ENCODE assay signal across 12 cellular contexts in the genomic region with DNA sequence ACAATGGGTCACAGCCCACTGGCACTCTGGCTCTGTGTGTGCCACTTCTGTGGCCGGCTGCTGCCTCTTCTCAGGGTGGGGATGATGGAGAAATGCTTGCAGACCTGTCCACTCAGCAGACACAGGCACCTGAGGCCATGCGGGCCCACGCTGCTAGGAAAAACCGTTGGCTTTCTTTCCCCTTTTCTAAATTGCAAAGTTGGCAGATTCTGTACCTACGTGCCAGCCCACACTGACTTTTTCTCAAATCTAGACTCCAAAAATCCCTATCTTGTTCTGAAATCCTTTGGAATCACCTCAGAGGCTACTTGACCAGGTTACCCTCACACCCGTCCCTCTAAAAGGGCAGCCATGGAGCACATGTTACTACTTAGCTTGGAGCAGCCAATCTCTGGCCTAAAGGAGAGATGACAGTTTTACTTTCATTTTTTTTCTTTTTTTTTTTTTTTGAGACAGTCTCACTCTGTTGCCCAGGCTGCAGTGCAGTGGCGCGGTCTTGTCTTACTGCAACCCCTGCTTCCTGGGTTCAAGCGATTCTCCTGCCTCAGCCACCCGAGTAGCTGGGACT.
A peak's percentile ranks its signal among the peaks of the same experiment; 100 is the strongest.
DNase-seq lines count a peak whose midpoint lies in the region; ATAC-seq and TF ChIP-seq lines count a peak whose summit lies in the region.
"Had no signal": no experiment of that assay in that cellular context is flagged by ENCODE, and none has a peak within 500 bp of the region (broad histone marks: within the 10 kb centered on the region; RNA-seq: fewer than 3 reads in every experiment).

No MANE protein-coding gene starts in this region.

- H3K27ac Mint-ChIP-seq in CD4-positive, alpha-beta T cell: peak overlapping the region; percentile 64
- H3K27ac Mint-ChIP-seq in activated CD8-positive, alpha-beta T cell treated with anti-CD3 and anti-CD28 coated beads for 36 hours: peak overlapping the region; percentile 75
- H3K27ac Mint-ChIP-seq in naive thymus-derived CD4-positive, alpha-beta T cell: peak overlapping the region; percentile 31 to 88 (median 65)

- CTCF ChIA-PET in CD4-positive, alpha-beta T cell (lab: Charles Lee): interaction anchor here (0.8 to 1.3 kb wide), 2 partner anchors 13 to 123 kb away, joined by 3 to 4 read pairs; no protein-coding TSS in a partner anchor
- CTCF ChIA-PET in activated CD8-positive, alpha-beta T cell treated with anti-CD3 and anti-CD28 coated beads for 36 hours (lab: Charles Lee): interaction anchor here (0.9 to 1.4 kb wide), 4 partner anchors 17 to 100 kb away, joined by 3 to 5 read pairs (median 4); a partner anchor contains a TSS
- CTCF ChIA-PET in naive thymus-derived CD4-positive, alpha-beta T cell (lab: Charles Lee): interaction anchor here (1.0 to 1.4 kb wide), 3 partner anchors 16 to 187 kb away, joined by 3 to 6 read pairs (median 5); no protein-coding TSS in a partner anchor

- WGBS in testis, 2 donors: 89 to 91% methylated on average over 10 of the region's 10 CpGs
- 80% methylated on average over 10 of the region's 10 CpGs for WGBS in suprapubic skin

- H3K4me1 ChIP-seq in naive thymus-derived CD4-positive, alpha-beta T cell (ENCODE audit: control insufficient read depth in 2 of 2, insufficient read depth in 2 of 2, low read length in 2 of 2): peaks cover 5 to 49% of the 10 kb centered on the region in 2 donors
- H3K4me1 ChIP-seq in testis (peaks cover 46% of the 10 kb centered on the region), suprapubic skin (peaks cover 37% of the 10 kb centered on the region)

- TF ChIP-seq CTCF in CD4-positive, alpha-beta T cell (IDR thresholded peaks at IDR 0.05): no peak
- no peak for TF ChIP-seq CTCF in activated CD8-positive, alpha-beta T cell treated with anti-CD3 and anti-CD28 coated beads for 36 hours (IDR thresholded peaks at IDR 0.05)
- TF ChIP-seq CTCF in testis (IDR thresholded peaks at IDR 0.05): no peak
- no peak for TF ChIP-seq CTCF in suprapubic skin (IDR thresholded peaks at IDR 0.05)

- H3K4me3 Mint-ChIP-seq in CD4-positive, alpha-beta T cell: no peak overlapping the region
- no peak overlapping the region for H3K4me3 Mint-ChIP-seq in activated CD8-positive, alpha-beta T cell treated with anti-CD3 and anti-CD28 coated beads for 36 hours
- peak overlapping the region; percentile 14 to 62 (median 42) for H3K4me3 Mint-ChIP-seq in naive thymus-derived CD4-positive, alpha-beta T cell

- TF ChIP-seq POLR2A in testis (IDR thresholded peaks at IDR 0.05) (no peak), suprapubic skin (IDR thresholded peaks at IDR 0.05) (no peak)

- ATAC-seq in CD4-positive, alpha-beta T cell (ENCODE audit: poor library complexity): peak; percentile 69
- peak; percentile 32 for ATAC-seq in GM18858 (IDR thresholded peaks at IDR 0.05; ENCODE audit: unreplicated experiment)
- peak; percentile 51 for ATAC-seq in activated CD8-positive, alpha-beta T cell treated with anti-CD3 and anti-CD28 coated beads for 36 hours
- peak; percentile 35 for ATAC-seq in naive thymus-derived CD4-positive, alpha-beta T cell
- ATAC-seq: foreskin keratinocyte had no signal

- intact Hi-C loops in CD4-positive, alpha-beta T cell (cut with DNase I, micrococcal nuclease): no loop called here
- intact Hi-C loops in activated CD8-positive, alpha-beta T cell treated with anti-CD3 and anti-CD28 coated beads for 36 hours (cut with micrococcal nuclease): no loop called here
- intact Hi-C loops in naive thymus-derived CD4-positive, alpha-beta T cell (cut with micrococcal nuclease): loop anchor here (2.0 kb wide), 2 partner anchors 13 to 19 kb away; no protein-coding TSS in a partner anchor
- intact Hi-C loops in testis (cut with DNase I; ENCODE audit: low total_unique reads): no loop called here

- TF ChIP-seq EP300 in suprapubic skin (IDR thresholded peaks at IDR 0.05): no peak

- no peak overlapping the region for H3K4me3 ChIP-seq in naive thymus-derived CD4-positive, alpha-beta T cell (ENCODE audit: low read length)
- H3K4me3 ChIP-seq in testis (no peak overlapping the region), suprapubic skin (no peak overlapping the region)
- H3K4me3 ChIP-seq: skin epidermis had no signal

- no peaks in the 10 kb centered on the region for H3K9me3 Mint-ChIP-seq in CD4-positive, alpha-beta T cell
- H3K9me3 Mint-ChIP-seq in activated CD8-positive, alpha-beta T cell treated with anti-CD3 and anti-CD28 coated beads for 36 hours: no peaks in the 10 kb centered on the region
- no peaks in the 10 kb centered on the region for H3K9me3 Mint-ChIP-seq in naive thymus-derived CD4-positive, alpha-beta T cell

- H3K4me1 Mint-ChIP-seq in CD4-positive, alpha-beta T cell (ENCODE audit: low read depth): peaks cover 86% of the 10 kb centered on the region
- peaks cover 83% of the 10 kb centered on the region for H3K4me1 Mint-ChIP-seq in activated CD8-positive, alpha-beta T cell treated with anti-CD3 and anti-CD28 coated beads for 36 hours (ENCODE audit: low read depth)
- H3K4me1 Mint-ChIP-seq in naive thymus-derived CD4-positive, alpha-beta T cell: peaks cover 61 to 93% (median 82%) of the 10 kb centered on the region in 7 donors

- H3K27me3 ChIP-seq in CD4-positive, alpha-beta T cell (ENCODE audit: control insufficient read depth, insufficient read depth, low read length): no peaks in the 10 kb centered on the region
- H3K27me3 ChIP-seq in naive thymus-derived CD4-positive, alpha-beta T cell (ENCODE audit: control insufficient read depth in 2 of 2, insufficient read depth in 2 of 2, low read length in 2 of 2): no peaks in the 10 kb centered on the region
- no peaks in the 10 kb centered on the region for H3K27me3 ChIP-seq in testis
- H3K27me3 ChIP-seq in suprapubic skin: no peaks in the 10 kb centered on the region
- H3K27me3 ChIP-seq: foreskin keratinocyte had no signal

- DNase-seq in CD4-positive, alpha-beta T cell: no peak
- no peak for DNase-seq in activated CD8-positive, alpha-beta T cell treated with anti-CD3 and anti-CD28 coated beads for 36 hours
- no peak for DNase-seq in naive thymus-derived CD4-positive, alpha-beta T cell
- DNase-seq in testis (no peak), COLO668 (lab: John Stamatoyannopoulos, UW; ENCODE audit: unreplicated experiment) (no peak), suprapubic skin (ENCODE audit: low spot score in 2 of 2) (no peak), COLO829 (ENCODE audit: low spot score) (no peak)
- DNase-seq: cortex of kidney, foreskin keratinocyte had no signal

- H3K27me3 Mint-ChIP-seq in CD4-positive, alpha-beta T cell: no peaks in the 10 kb centered on the region
- no peaks in the 10 kb centered on the region for H3K27me3 Mint-ChIP-seq in activated CD8-positive, alpha-beta T cell treated with anti-CD3 and anti-CD28 coated beads for 36 hours
- H3K27me3 Mint-ChIP-seq in naive thymus-derived CD4-positive, alpha-beta T cell: no peaks in the 10 kb centered on the region

- peaks cover 76% of the 10 kb centered on the region for H3K36me3 Mint-ChIP-seq in CD4-positive, alpha-beta T cell (ENCODE audit: low read depth)
- peaks cover 53% of the 10 kb centered on the region for H3K36me3 Mint-ChIP-seq in activated CD8-positive, alpha-beta T cell treated with anti-CD3 and anti-CD28 coated beads for 36 hours (ENCODE audit: low read depth)
- peaks cover 6 to 33% (median 10%) of the 10 kb centered on the region in 5 donors for H3K36me3 Mint-ChIP-seq in naive thymus-derived CD4-positive, alpha-beta T cell

- H3K9me3 ChIP-seq in CD4-positive, alpha-beta T cell (ENCODE audit: control insufficient read depth, low read length): no peaks in the 10 kb centered on the region
- no peaks in the 10 kb centered on the region for H3K9me3 ChIP-seq in naive thymus-derived CD4-positive, alpha-beta T cell (ENCODE audit: control insufficient read depth in 2 of 3, low read length in 3 of 3)
- H3K9me3 ChIP-seq in testis (no peaks in the 10 kb centered on the region), suprapubic skin (no peaks in the 10 kb centered on the region)

- H3K27ac ChIP-seq in CD4-positive, alpha-beta T cell (ENCODE audit: low read depth, low read length): no peak overlapping the region
- H3K27ac ChIP-seq in naive thymus-derived CD4-positive, alpha-beta T cell (ENCODE audit: low read depth, low read length): no peak overlapping the region
- H3K27ac ChIP-seq in testis (no peak overlapping the region), suprapubic skin (no peak overlapping the region)
- H3K27ac ChIP-seq: foreskin keratinocyte, RWPE1 had no signal

- POLR2A ChIA-PET in CD4-positive, alpha-beta T cell (lab: Charles Lee): interaction anchor here (1.1 to 1.6 kb wide), 2 partner anchors 11 to 13 kb away, joined by 4 to 6 read pairs; no protein-coding TSS in a partner anchor
- POLR2A ChIA-PET in activated CD8-positive, alpha-beta T cell treated with anti-CD3 and anti-CD28 coated beads for 36 hours (lab: Charles Lee): interaction anchor here (0.8 to 1.6 kb wide), 3 partner anchors 12 to 157 kb away, joined by 3 to 4 read pairs (median 4); no protein-coding TSS in a partner anchor
- POLR2A ChIA-PET in naive thymus-derived CD4-positive, alpha-beta T cell (lab: Charles Lee): interaction anchor here (18.7 kb wide), 1 partner anchor 16 kb away, joined by 177 read pairs; no protein-coding TSS in a partner anchor

- H3K36me3 ChIP-seq in naive thymus-derived CD4-positive, alpha-beta T cell (ENCODE audit: control insufficient read depth in 2 of 3, insufficient read depth in 3 of 3, low read length in 3 of 3): peaks cover 3 to 25% (median 7%) of the 10 kb centered on the region in 3 experiments
- H3K36me3 ChIP-seq in testis (ENCODE audit: low read depth, missing control alignments) (no peaks in the 10 kb centered on the region), suprapubic skin (peaks cover 17% of the 10 kb centered on the region)

Comparison
In these comparisons a context has a peak if more than half of its experiments do, and no peak if none do; other contexts are left out.
1. H3K4me3 Mint-ChIP-seq: peak in naive thymus-derived CD4-positive, alpha-beta T cell (10 of 10); none in CD4-positive, alpha-beta T cell (single experiment) and activated CD8-positive, alpha-beta T cell treated with anti-CD3 and anti-CD28 coated beads for 36 hours (single experiment).
2. intact Hi-C loops: an anchor here in naive thymus-derived CD4-positive, alpha-beta T cell (2.0 kb wide); none called in CD4-positive, alpha-beta T cell, activated CD8-positive, alpha-beta T cell treated with anti-CD3 and anti-CD28 coated beads for 36 hours and testis.
3. Peak in every context shown above with its lines, with median percentiles within 50 percentile points of each other: ATAC-seq and H3K27ac Mint-ChIP-seq.